In the genomic region with DNA sequence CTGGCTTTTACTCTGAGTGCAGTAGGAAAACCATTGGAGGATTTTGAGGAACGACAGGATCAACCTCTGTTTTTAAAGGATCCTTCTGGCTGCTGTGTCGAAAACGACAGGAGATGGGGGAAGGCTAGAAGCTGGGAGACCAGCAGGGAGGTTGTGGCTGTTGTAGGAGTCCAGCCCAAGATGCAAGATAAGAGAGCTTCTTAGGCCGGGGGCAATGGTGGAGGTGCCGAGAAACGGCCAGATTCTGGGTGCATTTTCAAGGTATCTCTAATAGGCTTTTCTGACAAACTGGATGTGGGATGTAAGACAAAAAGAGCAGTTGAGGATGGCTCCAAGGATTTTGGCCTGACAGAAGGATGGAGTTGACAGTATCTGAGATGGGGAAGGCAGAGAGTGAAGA, we compare ENCODE assay signal across 1 cellular context.
TF ChIP-seq lines count a peak whose summit lies in the region.

No MANE protein-coding gene starts in this region.

TF ChIP-seq in H1, 55 proteins besides CTCF, POLR2A, EP300 and RAD21:
- TF ChIP-seq SP1 (IDR thresholded peaks at IDR 0.05; ENCODE audit: low read depth, low read length) (no peak), HDAC6 (IDR thresholded peaks at IDR 0.05; ENCODE audit: low read depth, low read length) (no peak), CHD1 (IDR thresholded peaks at IDR 0.05; ENCODE audit: low read depth, low read length) (no peak), SIX5 (IDR thresholded peaks at IDR 0.05; ENCODE audit: low read depth, low read length) (no peak), RXRA (IDR thresholded peaks at IDR 0.05; ENCODE audit: insufficient read depth, low read depth, low read length) (no peak), EZH2 (IDR thresholded peaks at IDR 0.05; ENCODE audit: low read depth, low read length, severe bottlenecking) (no peak), TCF12 (IDR thresholded peaks at IDR 0.05; ENCODE audit: low read depth, low read length) (no peak), CEBPB (IDR thresholded peaks at IDR 0.05; ENCODE audit: low read depth, low read length) (no peak), CTBP2 (IDR thresholded peaks at IDR 0.05; ENCODE audit: borderline replicate concordance, insufficient read depth, insufficient read length, low read length) (no peak), NRF1 (IDR thresholded peaks at IDR 0.05; ENCODE audit: low read depth, low read length) (no peak), MAFK (IDR thresholded peaks at IDR 0.05; ENCODE audit: low read depth, low read length) (no peak), SP2 (IDR thresholded peaks at IDR 0.05; ENCODE audit: low read length) (no peak), TBP (IDR thresholded peaks at IDR 0.05; ENCODE audit: low read depth, low read length) (no peak), ATF3 (IDR thresholded peaks at IDR 0.05; ENCODE audit: insufficient read depth, low read depth, low read length) (no peak), TEAD4 (IDR thresholded peaks at IDR 0.05; ENCODE audit: low read depth, low read length) (no peak), TAF1 (IDR thresholded peaks at IDR 0.05; ENCODE audit: low read depth, low read length) (no peak), CBX5 (IDR thresholded peaks at IDR 0.05; ENCODE audit: low read depth, low read length) (no peak), TAF7 (optimal IDR thresholded peaks at IDR 0.05; ENCODE audit: borderline replicate concordance, low read depth, low read length) (no peak), RBBP5 (IDR thresholded peaks at IDR 0.05; ENCODE audit: borderline replicate concordance, low read depth, low read length) (no peak)
- TF ChIP-seq, protein P1, sequence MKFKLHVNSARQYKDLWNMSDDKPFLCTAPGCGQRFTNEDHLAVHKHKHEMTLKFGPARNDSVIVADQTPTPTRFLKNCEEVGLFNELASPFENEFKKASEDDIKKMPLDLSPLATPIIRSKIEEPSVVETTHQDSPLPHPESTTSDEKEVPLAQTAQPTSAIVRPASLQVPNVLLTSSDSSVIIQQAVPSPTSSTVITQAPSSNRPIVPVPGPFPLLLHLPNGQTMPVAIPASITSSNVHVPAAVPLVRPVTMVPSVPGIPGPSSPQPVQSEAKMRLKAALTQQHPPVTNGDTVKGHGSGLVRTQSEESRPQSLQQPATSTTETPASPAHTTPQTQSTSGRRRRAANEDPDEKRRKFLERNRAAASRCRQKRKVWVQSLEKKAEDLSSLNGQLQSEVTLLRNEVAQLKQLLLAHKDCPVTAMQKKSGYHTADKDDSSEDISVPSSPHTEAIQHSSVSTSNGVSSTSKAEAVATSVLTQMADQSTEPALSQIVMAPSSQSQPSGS (IDR thresholded peaks at IDR 0.05; ENCODE audit: low read length) = no peak
